18 cellular contexts compared by ENCODE assay signal in the genomic region with DNA sequence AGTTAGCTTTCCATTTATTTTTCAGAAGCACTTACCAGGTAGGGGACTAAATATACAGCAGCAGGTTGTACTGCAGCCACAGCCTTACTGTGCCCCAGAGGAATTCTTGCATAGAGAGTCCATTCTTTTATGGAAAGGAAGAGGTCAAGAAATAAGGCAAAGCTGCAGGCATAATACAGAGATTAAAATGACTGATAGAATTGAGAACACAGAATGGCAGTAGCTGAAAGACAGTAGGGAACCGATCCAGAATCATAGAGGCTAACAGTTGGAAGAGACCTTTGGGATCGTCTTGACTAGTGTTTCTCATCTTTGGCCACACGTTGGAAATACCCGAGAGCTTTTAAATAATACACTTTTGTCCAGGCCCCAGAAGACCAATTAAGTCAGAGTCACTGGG.
DNase-seq lines count a peak whose midpoint lies in the region; ATAC-seq, FAIRE-seq and TF ChIP-seq lines count a peak whose summit lies in the region.
"Had no signal": no experiment of that assay in that cellular context is flagged by ENCODE, and none has a peak within 500 bp of the region (broad histone marks: within the 10 kb centered on the region; RNA-seq: fewer than 3 reads in every experiment).

No MANE protein-coding gene starts in this region.

- H3K9ac ChIP-seq in BLaER1: no peak overlapping the region

- TF ChIP-seq CTCF in Panc1 (IDR thresholded peaks at IDR 0.05): no peak

- intact Hi-C loops in Panc1 (cut with micrococcal nuclease; ENCODE audit: unreplicated experiment): loop anchor here (10.0 kb wide), 1 partner anchor 226 kb away; no protein-coding TSS in a partner anchor

- no TSS peak for BruUV-seq in Panc1 (replicated peaks; lab: Mats Ljungman, UMichigan)

- peak overlapping the region; percentile 74 for H3K4me2 ChIP-seq in BLaER1

- H4K20me1 ChIP-seq in BLaER1: no peaks in the 10 kb centered on the region

- DNase-seq in Panc1 (ENCODE audit: low read depth, low spot score) (no peak), naive B cell (no peak), urothelium cell line (ENCODE audit: low spot score) (no peak), SIG-M5 treated with dmso at 0.1 percent for 504 hours (lab: John Stamatoyannopoulos, UW; ENCODE audit: unreplicated experiment) (no peak), NCI-H345 (lab: John Stamatoyannopoulos, UW) (no peak), NCI-H2029 (lab: John Stamatoyannopoulos, UW) (no peak)
- DNase-seq: 8988T; BE2C; Calu3; CD4-positive, alpha-beta memory T cell; GF-D8; GOT3; H7; HFFc6 had no signal

- peaks cover 5 to 10% of the 10 kb centered on the region in 2 donors for H3K36me3 Mint-ChIP-seq in naive B cell
- H3K36me3 Mint-ChIP-seq: CD14-positive monocyte had no signal

- H3K4me3 ChIP-seq in BLaER1 (no peak overlapping the region), Panc1 (ENCODE audit: low read depth in 2 of 2, low read length in 2 of 2) (no peak overlapping the region)

- peak overlapping the region in 5 of 6 donors; percentile 14 to 83 (median 76) for H3K27ac Mint-ChIP-seq in naive B cell
- H3K27ac Mint-ChIP-seq: HFFc6 had no signal

- 0 out of 2 replicates have a peak, but pooled peaks cover 12% of the 10 kb centered on the region for H3K9me3 ChIP-seq in BLaER1
- H3K9me3 ChIP-seq in Panc1 (ENCODE audit: control insufficient read depth, insufficient read depth, low read depth, low read length): no peaks in the 10 kb centered on the region
- H3K9me3 ChIP-seq: BE2C had no signal

- H3K4me3 Mint-ChIP-seq in naive B cell: peak overlapping the region in 5 of 8 donors; percentile 11 to 82 (median 66)
- H3K4me3 Mint-ChIP-seq: CD14-positive monocyte; CD4-positive, alpha-beta memory T cell; HFFc6 had no signal

- H3K4me1 ChIP-seq in BLaER1 (peaks cover 36% of the 10 kb centered on the region), Panc1 (ENCODE audit: control insufficient read depth, insufficient read depth, low read length) (no peaks in the 10 kb centered on the region)

- H3K27ac ChIP-seq in BLaER1 (peak overlapping the region; percentile 77), Panc1 (ENCODE audit: low read length) (peak overlapping the region; percentile 15; the same call in 1 of the 2 replicates)
- H3K27ac ChIP-seq: HL-60 had no signal

- no peak for ATAC-seq in Panc1
- no peak for ATAC-seq in naive B cell (ENCODE audit: low read depth in 2 of 2)
- ATAC-seq: HCT116 had no signal

- FAIRE-seq in urothelium cell line (lab: Jason Lieb, UNC): no peak

- H3K27me3 ChIP-seq in BLaER1 (no peaks in the 10 kb centered on the region), Panc1 (ENCODE audit: control insufficient read depth, insufficient read depth, low read length) (no peaks in the 10 kb centered on the region)
- H3K27me3 ChIP-seq: BE2C had no signal

- POLR2A ChIA-PET in Panc1 (lab: Charles Lee): no interaction called here

- CTCF ChIA-PET in Panc1 (lab: Charles Lee): no interaction called here

- H3K9me3 Mint-ChIP-seq in naive B cell: no peaks in the 10 kb centered on the region
- H3K9me3 Mint-ChIP-seq: HFFc6 had no signal

- no peaks in the 10 kb centered on the region for H3K36me3 ChIP-seq in BLaER1
- no peaks in the 10 kb centered on the region for H3K36me3 ChIP-seq in Panc1 (ENCODE audit: control insufficient read depth, insufficient read depth, low read length)
- H3K36me3 ChIP-seq: BE2C had no signal

- no peaks in the 10 kb centered on the region for H3K27me3 Mint-ChIP-seq in naive B cell
- H3K27me3 Mint-ChIP-seq: CD4-positive, alpha-beta memory T cell had no signal

- H3K4me1 Mint-ChIP-seq in naive B cell: peaks cover 46 to 61% (median 51%) of the 10 kb centered on the region in 3 donors

- in situ Hi-C loops in Panc1 (cut with HindIII; ENCODE audit: low pct_unique_long_range_greater_than_20kb, low sequenced_read_pairs): no loop called here
